In the genomic region with DNA sequence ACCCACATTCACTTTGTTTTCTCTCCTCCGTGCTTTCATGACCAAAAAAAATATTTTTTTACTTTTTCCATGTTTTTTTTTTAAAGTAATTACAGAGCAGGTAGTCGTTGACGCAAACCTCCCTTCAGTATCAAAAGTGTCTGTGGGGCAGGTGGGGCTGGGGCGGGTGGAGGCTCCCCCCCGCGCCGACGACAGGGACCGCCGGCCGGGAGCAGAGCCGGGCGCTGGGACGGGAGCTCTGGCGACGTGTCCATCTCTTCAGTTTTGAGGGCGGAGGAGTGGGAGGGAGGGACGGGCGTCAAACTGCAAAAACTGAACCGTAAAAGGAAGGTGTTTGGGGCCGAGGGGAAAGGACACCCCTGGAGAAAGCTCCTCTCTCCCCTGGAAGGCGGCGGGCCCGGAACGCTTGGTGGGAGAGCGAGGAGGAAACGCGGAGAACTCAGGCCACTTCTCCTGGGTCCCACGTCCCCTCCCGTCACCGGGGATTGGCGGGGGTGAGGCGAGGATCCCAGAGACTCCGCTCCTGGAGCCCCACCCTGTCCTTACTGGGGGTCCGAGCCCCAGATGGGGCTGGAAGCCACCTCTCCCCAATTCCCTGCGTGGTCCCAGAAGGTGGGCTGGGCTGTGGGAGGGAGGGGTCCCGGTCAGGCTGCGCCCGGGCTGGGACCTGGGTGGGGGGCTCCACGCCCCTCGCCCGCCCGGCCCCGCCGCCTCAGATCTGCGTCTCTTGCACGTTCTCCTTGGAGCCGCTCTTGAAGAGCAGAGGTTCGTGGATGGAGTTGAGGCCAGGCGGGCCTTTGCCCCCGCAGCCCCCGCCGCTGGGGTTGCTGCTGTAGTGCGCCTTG, we compare ENCODE assay signal across 27 cellular contexts. TPM values are rescaled to one million over a fixed set of nuclear protein-coding genes. Genes with fewer than 3 reads are reported as not detected.
"Had no signal": no experiment of that assay in that cellular context is flagged by ENCODE, and none has a peak within 500 bp of the region (broad histone marks: within the 10 kb centered on the region; RNA-seq: fewer than 3 reads in every experiment).

No MANE protein-coding gene starts in this region.

- H3K4me1 Mint-ChIP-seq: activated CD4-positive, alpha-beta T cell treated with anti-CD3 and anti-CD28 coated beads, Interleukin-2, amount 10 ng/mL, durations not matched to agents 7 days and 5 days; activated CD8-positive, alpha-beta memory T cell treated with anti-CD3 and anti-CD28 coated beads, Interleukin-2, amount 10 ng/mL, durations not matched to agents 7 days and 5 days; activated naive CD4-positive, alpha-beta T cell treated with anti-CD3 and anti-CD28 coated beads, Interleukin-2, amount 50 U/mL, for 24 hours had no signal

- H3K4me1 ChIP-seq: upper lobe of right lung had no signal

- H3K27ac Mint-ChIP-seq: activated CD4-positive, alpha-beta T cell treated with anti-CD3 and anti-CD28 coated beads, Interleukin-2, amount 10 ng/mL, durations not matched to agents 7 days and 5 days; activated CD8-positive, alpha-beta memory T cell treated with anti-CD3 and anti-CD28 coated beads, Interleukin-2, amount 10 ng/mL, durations not matched to agents 7 days and 5 days; activated CD8-positive, alpha-beta T cell treated with anti-CD3 and anti-CD28 coated beads for 36 hours; activated naive CD4-positive, alpha-beta T cell treated with anti-CD3 and anti-CD28 coated beads, Interleukin-2, amount 50 U/mL, for 24 hours; neural progenitor cell had no signal

- H3K36me3 ChIP-seq: neural progenitor cell, ovary, upper lobe of right lung had no signal

- ATAC-seq: activated CD8-positive, alpha-beta memory T cell treated with anti-CD3 and anti-CD28 coated beads, Interleukin-2, amount 10 ng/mL, durations not matched to agents 7 days and 5 days; activated CD8-positive, alpha-beta T cell treated with anti-CD3 and anti-CD28 coated beads for 36 hours; naive thymus-derived CD8-positive, alpha-beta T cell; right cardiac atrium; stimulated activated naive CD8-positive, alpha-beta T cell treated with anti-CD3 and anti-CD28 coated beads, Interleukin-15, Interleukin-2, amounts not matched to agents 100 U/mL and 50 U/mL, for 24 hours; upper lobe of right lung had no signal

- H3K9me3 Mint-ChIP-seq: activated CD4-positive, alpha-beta T cell treated with anti-CD3 and anti-CD28 coated beads, Interleukin-2, amount 10 ng/mL, durations not matched to agents 7 days and 5 days; activated CD8-positive, alpha-beta T cell treated with anti-CD3 and anti-CD28 coated beads for 36 hours; activated naive CD4-positive, alpha-beta T cell treated with anti-CD3 and anti-CD28 coated beads, Interleukin-2, amount 50 U/mL, for 24 hours; naive thymus-derived CD8-positive, alpha-beta T cell; neural progenitor cell had no signal

- DNase-seq: activated CD4-positive, alpha-beta T cell treated with anti-CD3 and anti-CD28 coated beads, Interleukin-2, amount 10 ng/mL, durations not matched to agents 7 days and 5 days; activated CD4-positive, CD25-positive, alpha-beta regulatory T cell treated with anti-CD3 and anti-CD28 coated beads, Interleukin-2, amount 50 U/mL, for 72 hours; activated CD8-positive, alpha-beta memory T cell treated with anti-CD3 and anti-CD28 coated beads, Interleukin-2, amount 10 ng/mL, durations not matched to agents 7 days and 5 days; activated CD8-positive, alpha-beta T cell treated with anti-CD3 and anti-CD28 coated beads for 36 hours; activated gamma-delta T cell treated with Interleukin-2 at 50 U/mL for 16 hours; activated T-cell treated with anti-CD3 and anti-CD28 coated beads for 4 hours; central memory CD4-positive, alpha-beta T cell; effector memory CD4-positive, alpha-beta T cell; foreskin melanocyte; mesenchymal stem cell; ovary; stimulated activated CD4-positive, alpha-beta T cell treated with anti-CD3 and anti-CD28 coated beads, Interleukin-12 subunit alpha, Interleukin-12 subunit beta, amount 100 ng/mL, for 4 hours; stimulated activated CD4-positive, alpha-beta T cell treated with anti-CD3 and anti-CD28 coated beads, Interleukin-4, amount 100 ng/mL, for 4 hours; stimulated activated naive CD8-positive, alpha-beta T cell treated with anti-CD3 and anti-CD28 coated beads, Interleukin-15, Interleukin-2, amounts not matched to agents 100 U/mL and 50 U/mL, for 24 hours; upper lobe of right lung had no signal

- H3K27me3 Mint-ChIP-seq: activated naive CD4-positive, alpha-beta T cell treated with anti-CD3 and anti-CD28 coated beads, Interleukin-2, amount 50 U/mL, for 24 hours had no signal

- H3K36me3 Mint-ChIP-seq: activated CD8-positive, alpha-beta memory T cell treated with anti-CD3 and anti-CD28 coated beads, Interleukin-2, amount 10 ng/mL, durations not matched to agents 7 days and 5 days; activated naive CD4-positive, alpha-beta T cell treated with anti-CD3 and anti-CD28 coated beads, Interleukin-2, amount 50 U/mL, for 24 hours; naive thymus-derived CD8-positive, alpha-beta T cell had no signal

- H3K4me3 ChIP-seq: hepatocyte, neural progenitor cell, ovary, upper lobe of right lung had no signal

- H3K4me3 Mint-ChIP-seq: activated CD4-positive, alpha-beta T cell treated with anti-CD3 and anti-CD28 coated beads, Interleukin-2, amount 10 ng/mL, durations not matched to agents 7 days and 5 days; activated CD8-positive, alpha-beta memory T cell treated with anti-CD3 and anti-CD28 coated beads, Interleukin-2, amount 10 ng/mL, durations not matched to agents 7 days and 5 days; activated CD8-positive, alpha-beta T cell treated with anti-CD3 and anti-CD28 coated beads for 36 hours; activated naive CD4-positive, alpha-beta T cell treated with anti-CD3 and anti-CD28 coated beads, Interleukin-2, amount 50 U/mL, for 24 hours; naive thymus-derived CD8-positive, alpha-beta T cell; neural progenitor cell had no signal

- H3K9me3 ChIP-seq: ovary, upper lobe of right lung had no signal

- H3K4me2 ChIP-seq: hepatocyte, neural progenitor cell had no signal

- H3K27ac ChIP-seq: hepatocyte, neural progenitor cell, ovary, upper lobe of right lung, VCaP had no signal

- H3K79me2 ChIP-seq: hepatocyte had no signal

- H3K9ac ChIP-seq: neural progenitor cell had no signal

- H3K27me3 ChIP-seq: hepatocyte, neural progenitor cell, ovary, upper lobe of right lung had no signal

RNA-seq across cellular contexts. Expression of a gene that starts 3.4 kb away (rescaled TPM):
- total RNA-seq: activated CD4-positive, alpha-beta T cell treated with anti-CD3 and anti-CD28 coated beads, Interleukin-2, amount 10 ng/mL, durations not matched to agents 7 days and 5 days; activated CD8-positive, alpha-beta memory T cell treated with anti-CD3 and anti-CD28 coated beads, Interleukin-2, amount 10 ng/mL, durations not matched to agents 7 days and 5 days; activated CD8-positive, alpha-beta T cell treated with anti-CD3 and anti-CD28 coated beads for 36 hours; astrocyte; dermis microvascular lymphatic vessel endothelial cell; naive thymus-derived CD8-positive, alpha-beta T cell; ovary; pulmonary artery endothelial cell; right cardiac atrium; subcutaneous adipose tissue; T-helper 2 cell treated with Interferon-gamma antibody and Interleukin-4, amounts not matched to agents 100 ng/mL and 5 ng/mL, for 36 hours; upper lobe of right lung had no signal
- polyA plus RNA-seq: esophagus, ovary, right cardiac atrium had no signal

RNA-seq across cellular contexts. Expression of a gene that starts 6.1 kb away (rescaled TPM):
- total RNA-seq: astrocyte had no signal

RNA-seq across cellular contexts. Expression of a gene that starts 40.4 kb away (rescaled TPM):
- total RNA-seq: activated CD4-positive, alpha-beta T cell treated with anti-CD3 and anti-CD28 coated beads, Interleukin-2, amount 10 ng/mL, durations not matched to agents 7 days and 5 days; activated CD8-positive, alpha-beta memory T cell treated with anti-CD3 and anti-CD28 coated beads, Interleukin-2, amount 10 ng/mL, durations not matched to agents 7 days and 5 days; astrocyte; pulmonary artery endothelial cell; subcutaneous adipose tissue had no signal

RNA-seq across cellular contexts. Expression of a gene that starts 40.8 kb away (rescaled TPM):
- total RNA-seq: astrocyte had no signal

RNA-seq across cellular contexts. Expression of a gene that starts 51.2 kb away (rescaled TPM):
- total RNA-seq: activated CD4-positive, alpha-beta T cell treated with anti-CD3 and anti-CD28 coated beads, Interleukin-2, amount 10 ng/mL, durations not matched to agents 7 days and 5 days; activated CD8-positive, alpha-beta memory T cell treated with anti-CD3 and anti-CD28 coated beads, Interleukin-2, amount 10 ng/mL, durations not matched to agents 7 days and 5 days; activated CD8-positive, alpha-beta T cell treated with anti-CD3 and anti-CD28 coated beads for 36 hours; astrocyte; dermis microvascular lymphatic vessel endothelial cell; naive thymus-derived CD8-positive, alpha-beta T cell; T-helper 2 cell treated with Interferon-gamma antibody and Interleukin-4, amounts not matched to agents 100 ng/mL and 5 ng/mL, for 36 hours had no signal
- polyA plus RNA-seq: naive thymus-derived CD8-positive, alpha-beta T cell had no signal
